ENCODE assay signal across 9 cellular contexts in genomic region chr2:113124181-113124961, GRCh38. TPM values are rescaled to one million over a fixed set of nuclear protein-coding genes. Genes with fewer than 3 reads are reported as not detected.
A peak's percentile ranks its signal among the peaks of the same experiment; 100 is the strongest.
DNase-seq lines count a peak whose midpoint lies in the region; ATAC-seq, FAIRE-seq and TF ChIP-seq lines count a peak whose summit lies in the region.
"Had no signal": no experiment of that assay in that cellular context is flagged by ENCODE, and none has a peak within 500 bp of the region (broad histone marks: within the 10 kb centered on the region; RNA-seq: fewer than 3 reads in every experiment).

No MANE protein-coding gene starts in this region.

- H3K79me2 ChIP-seq in GM12878 (ENCODE audit: control insufficient read depth, insufficient read depth, low read length): no peaks in the 10 kb centered on the region

- H4K20me1 ChIP-seq in GM12878 (ENCODE audit: control insufficient read depth, insufficient read depth): no peaks in the 10 kb centered on the region

- TF ChIP-seq POLR2A in GM12878 (IDR thresholded peaks at IDR 0.05; ENCODE audit: low read depth, low read length): no peak
- TF ChIP-seq POLR2A in transverse colon (IDR thresholded peaks at IDR 0.05): no peak

- in situ Hi-C loops in GM12878 (cut with MboI): no loop called here
- in situ Hi-C loops in transverse colon (cut with MboI; ENCODE audit: low pct_ligation_motif_present in 1 of 4, low pct_unique_long_range_greater_than_20kb in 1 of 4, low sequenced_read_pairs in 3 of 4): no loop called here

- TF ChIP-seq EP300 in GM12878 (IDR thresholded peaks at IDR 0.05; ENCODE audit: borderline replicate concordance in 1 of 2, control insufficient read depth in 1 of 2, low read depth in 2 of 2, low read length in 2 of 2): no peak
- no peak for TF ChIP-seq EP300 in transverse colon (IDR thresholded peaks at IDR 0.05; ENCODE audit: low read depth)

- ATAC-seq in activated CD4-positive, alpha-beta T cell treated with anti-CD3 and anti-CD28 coated beads for 36 hours: peak; percentile 71
- ATAC-seq in HG03521 (IDR thresholded peaks at IDR 0.05; ENCODE audit: unreplicated experiment) (peak; percentile 54), GM12878 (peak; percentile 78), psoas muscle (peak; percentile 72 to 85 (median 79))

- no peaks in the 10 kb centered on the region for H3K9me3 ChIP-seq in GM12878 (replicated peaks; ENCODE audit: control insufficient read depth, insufficient read depth, low read length)
- no peaks in the 10 kb centered on the region for H3K9me3 ChIP-seq in psoas muscle
- H3K9me3 ChIP-seq in transverse colon: no peaks in the 10 kb centered on the region
- no peaks in the 10 kb centered on the region for H3K9me3 ChIP-seq in BE2C

- intact Hi-C loops in activated CD4-positive, alpha-beta T cell treated with anti-CD3 and anti-CD28 coated beads for 36 hours (cut with DNase I, micrococcal nuclease): no loop called here
- intact Hi-C loops in GM12878 (cut with micrococcal nuclease; ENCODE audit: unreplicated experiment): no loop called here
- intact Hi-C loops in psoas muscle (cut with DNase I): no loop called here
- intact Hi-C loops in transverse colon (cut with DNase I; ENCODE audit: low total_unique reads): no loop called here

- BruUV-seq in GM12878 (replicated peaks; lab: Mats Ljungman, UMichigan): no TSS peak

- H3K4me3 ChIP-seq in GM12878 (peak overlapping the region; percentile 9; the same call in 1 of the 2 replicates), psoas muscle (no peak overlapping the region), transverse colon (no peak overlapping the region), BE2C (ENCODE audit: low read depth, low read length) (no peak overlapping the region)

- RAD21 ChIA-PET in GM12878 (lab: Charles Lee; ENCODE audit: unreplicated experiment): interaction anchor here (0.7 kb wide), 1 partner anchor 14 kb away, joined by 3 read pairs; no protein-coding TSS in a partner anchor

- TF ChIP-seq RAD21 in GM12878 (IDR thresholded peaks at IDR 0.05; ENCODE audit: insufficient read depth, low read depth, low read length): no peak

- no peak overlapping the region for H3K9ac ChIP-seq in GM12878 (ENCODE audit: control insufficient read depth, insufficient read depth, low read length)

- TF ChIP-seq CTCF in GM12878 (IDR thresholded peaks at IDR 0.05 in 2 of 3, conservative IDR thresholded peaks at IDR 0.05 in 1 of 3; ENCODE audit: control insufficient read depth in 2 of 3, extremely low read depth in 1 of 3, insufficient read depth in 1 of 3, low read depth in 3 of 3, low read length in 3 of 3): no peak
- no peak for TF ChIP-seq CTCF in psoas muscle (IDR thresholded peaks at IDR 0.05)
- TF ChIP-seq CTCF in transverse colon (IDR thresholded peaks at IDR 0.05): no peak
- TF ChIP-seq CTCF in BE2C (IDR thresholded peaks at IDR 0.05; ENCODE audit: low read depth, low read length): no peak

- peak overlapping the region; percentile 84 for H3K4me2 ChIP-seq in GM12878 (ENCODE audit: control insufficient read depth, insufficient read depth)

- H3K4me1 ChIP-seq in GM12878 (ENCODE audit: control insufficient read depth, insufficient read depth, low read length) (peaks cover 11% of the 10 kb centered on the region), psoas muscle (no peaks in the 10 kb centered on the region), transverse colon (no peaks in the 10 kb centered on the region), BE2C (no peaks in the 10 kb centered on the region)

- CTCF ChIA-PET in activated CD4-positive, alpha-beta T cell treated with anti-CD3 and anti-CD28 coated beads for 36 hours (lab: Charles Lee): interaction anchor here (0.5 to 5.2 kb wide), 4 partner anchors 13 to 41 kb away, joined by 3 to 39 read pairs (median 3); no protein-coding TSS in a partner anchor
- CTCF ChIA-PET in GM12878 (lab: Yijun Ruan, JAX): interaction anchor here (1.2 to 4.2 kb wide), 2 partner anchors 13 to 48 kb away, joined by 3 to 28 read pairs; no protein-coding TSS in a partner anchor

- H2AFZ ChIP-seq in GM12878 (ENCODE audit: control insufficient read depth, low read depth, low read length): peak overlapping the region; percentile 16; the same call in 1 of the 2 replicates

- peaks cover 20% of the 10 kb centered on the region for H3K4me1 Mint-ChIP-seq in activated CD4-positive, alpha-beta T cell treated with anti-CD3 and anti-CD28 coated beads for 36 hours

- H3K27me3 ChIP-seq in GM12878 (replicated peaks in 1 of 2; ENCODE audit: control insufficient read depth in 2 of 2, insufficient read depth in 2 of 2, low read length in 1 of 2) (no peaks in the 10 kb centered on the region), psoas muscle (ENCODE audit: insufficient read depth in 3 of 3, low read length in 2 of 3) (no peaks in the 10 kb centered on the region), transverse colon (no peaks in the 10 kb centered on the region), BE2C (no peaks in the 10 kb centered on the region)

- no peaks in the 10 kb centered on the region for H3K36me3 Mint-ChIP-seq in activated CD4-positive, alpha-beta T cell treated with anti-CD3 and anti-CD28 coated beads for 36 hours (ENCODE audit: low read depth)

- H3K36me3 ChIP-seq in GM12878 (ENCODE audit: control insufficient read depth in 2 of 2, insufficient read depth in 2 of 2, low read length in 1 of 2) (no peaks in the 10 kb centered on the region), psoas muscle (ENCODE audit: insufficient read depth in 1 of 2, low read depth in 1 of 2) (no peaks in the 10 kb centered on the region), transverse colon (no peaks in the 10 kb centered on the region), BE2C (no peaks in the 10 kb centered on the region)

- peak overlapping the region; percentile 6; the same call in 1 of the 2 replicates for H3K27ac ChIP-seq in GM12878 (ENCODE audit: control insufficient read depth, insufficient read depth)
- H3K27ac ChIP-seq in psoas muscle: no peak overlapping the region
- H3K27ac ChIP-seq in transverse colon: no peak overlapping the region

- POLR2A ChIA-PET in activated CD4-positive, alpha-beta T cell treated with anti-CD3 and anti-CD28 coated beads for 36 hours (lab: Charles Lee): no interaction called here
- POLR2A ChIA-PET in GM12878 (lab: Charles Lee): interaction anchor here (1.2 kb wide), 1 partner anchor 14 kb away, joined by 3 read pairs; no protein-coding TSS in a partner anchor

- WGBS in GM12878 (ENCODE audit: insufficient coverage, insufficient replicate concordance, low lambda C conversion rate, missing lambda C conversion rate): 14% methylated on average over 12 of the region's 12 CpGs
- WGBS in psoas muscle, 3 donors: 58 to 64% (median 63%) methylated on average over 12 of the region's 12 CpGs
- WGBS in transverse colon (ENCODE audit: low coverage in 1 of 2), 2 donors: 54% methylated on average over 12 of the region's 12 CpGs; no CpG with 5 or more reads in 1 of the 2 donors

- no peak overlapping the region for H3K27ac Mint-ChIP-seq in activated CD4-positive, alpha-beta T cell treated with anti-CD3 and anti-CD28 coated beads for 36 hours

- SMC1A ChIA-PET in GM12878 (lab: Charles Lee; ENCODE audit: uncharacterized antibody, unreplicated experiment): interaction anchor here (1.0 to 1.1 kb wide), 2 partner anchors 39 to 44 kb away, joined by 3 read pairs; no protein-coding TSS in a partner anchor

- H3K9me3 Mint-ChIP-seq in activated CD4-positive, alpha-beta T cell treated with anti-CD3 and anti-CD28 coated beads for 36 hours (ENCODE audit: low read depth): no peaks in the 10 kb centered on the region

- no peak for FAIRE-seq in GM12878 (lab: Jason Lieb, UNC)

- no peak overlapping the region for H3K4me3 Mint-ChIP-seq in activated CD4-positive, alpha-beta T cell treated with anti-CD3 and anti-CD28 coated beads for 36 hours

- peak; percentile 25 for DNase-seq in activated CD4-positive, alpha-beta T cell treated with anti-CD3 and anti-CD28 coated beads for 36 hours
- no peak for DNase-seq in activated CD4-positive, alpha-beta T cell treated with anti-CD3 and anti-CD28 coated beads for 48 hours
- DNase-seq in GM12878 (ENCODE audit: low read depth, low spot score) (peak; percentile 38), psoas muscle (no peak), transverse colon (no peak), BE2C (no peak), NCI-H1105 treated with DMSO at 0.1 percent for 48 hours (lab: John Stamatoyannopoulos, UW) (no peak)

- H3K27me3 Mint-ChIP-seq in activated CD4-positive, alpha-beta T cell treated with anti-CD3 and anti-CD28 coated beads for 36 hours: peaks cover 8% of the 10 kb centered on the region

RNA-seq across cellular contexts. Expression of gene IL1RN, which starts 3.0 kb away (rescaled TPM):
- total RNA-seq in activated CD4-positive, alpha-beta T cell treated with anti-CD3 and anti-CD28 coated beads for 36 hours: 1 to 10 TPM; 4.6 to 4.8 TPM
- total RNA-seq in GM12878 (2013; cell fraction: nucleolus; rRNA removed): not detected in 2 replicates
- total RNA-seq in GM12878 (2014; rRNA removed) (not detected in 2 replicates), GM12878 (2014; rRNA removed; fragmentation: Illumina TruSeq; extraction: Trizol) (not detected in 2 replicates), GM12878 (2021) (not detected in 2 replicates), psoas muscle (1 to 10 TPM in 1 of 4 donors, under 1 TPM in 2, not detected in 1; 0.19 to 2.0 (median 0.24) TPM), transverse colon (10 to 100 TPM in 1 of 4 donors, 1 to 10 TPM in 1, under 1 TPM in 2; 0.40 to 31.8 (median 5.5) TPM)
- not detected for polyA plus RNA-seq in GM12878 (2011; ENCODE audit: low read depth)
- polyA plus RNA-seq in GM12878 (2011; rRNA removed) (0.04 TPM in 1 of 2 replicates, not detected in the other), GM12878 (2014; fragmentation: Illumina TruSeq; extraction: Trizol) (0.04 and 0.43 TPM in 2 replicates), GM12878 (2014; fragmentation: Nextera tagmentation; extraction: Ambion mirVana) (under 1 TPM in 1 of 2 experiments, not detected in 1; 0.04 TPM), GM12878 (2014; rRNA removed) (not detected in 2 replicates), GM12878 (2016; fragmentation: Nextera tagmentation; extraction: Ambion mirVana) (not detected), psoas muscle (under 1 TPM; 0.09 to 0.53 (median 0.23) TPM)
- not detected in 2 replicates for polyA plus RNA-seq in GM12878 (2011; cell fraction: cytosol; rRNA removed)
- not detected in 2 replicates for polyA plus RNA-seq in GM12878 (2011; cell fraction: nucleus; rRNA removed)
- polyA plus RNA-seq in GM12878 (2012): not detected in 2 replicates
- polyA minus RNA-seq in GM12878 (2011; rRNA and poly(A)+ RNA removed): 0.59 TPM in 1 of 2 replicates, not detected in the other
- polyA minus RNA-seq in GM12878 (2011; cell fraction: cytosol; rRNA and poly(A)+ RNA removed): not detected in 2 replicates
- not detected in 2 replicates for polyA minus RNA-seq in GM12878 (2011; cell fraction: nucleus; rRNA and poly(A)+ RNA removed)
- polyA plus RNA-seq in BE2C (2012; ENCODE audit: insufficient read depth, insufficient read length, low read depth): not detected
- polyA plus RNA-seq: AG04450 had no signal

RNA-seq across cellular contexts. Expression of gene PSD4, which starts 49.4 kb away (rescaled TPM):
- 100 to 1,000 TPM; 232 to 274 TPM for total RNA-seq in activated CD4-positive, alpha-beta T cell treated with anti-CD3 and anti-CD28 coated beads for 36 hours
- 168 and 195 TPM in 2 replicates for total RNA-seq in GM12878 (2013; cell fraction: nucleolus; rRNA removed)
- total RNA-seq in GM12878 (2014; rRNA removed): 96.0 and 98.5 TPM in 2 replicates
- 42.6 and 42.8 TPM in 2 replicates for total RNA-seq in GM12878 (2014; rRNA removed; fragmentation: Illumina TruSeq; extraction: Trizol)
- total RNA-seq in GM12878 (2021): 114 and 117 TPM in 2 replicates
- 26.5 TPM for polyA plus RNA-seq in GM12878 (2011; ENCODE audit: low read depth)
- 13.6 and 27.4 TPM in 2 replicates for polyA plus RNA-seq in GM12878 (2011; rRNA removed)
- polyA plus RNA-seq in GM12878 (2011; cell fraction: cytosol; rRNA removed): 29.5 and 30.9 TPM in 2 replicates
- 145 and 151 TPM in 2 replicates for polyA plus RNA-seq in GM12878 (2011; cell fraction: nucleus; rRNA removed)
- polyA plus RNA-seq in GM12878 (2012): 55.8 and 60.1 TPM in 2 replicates
- polyA plus RNA-seq in GM12878 (2014; fragmentation: Illumina TruSeq; extraction: Trizol): 20.8 and 48.3 TPM in 2 replicates
- 1 to 10 TPM in 1 of 2 experiments, under 1 TPM in 1; 0.68 to 1.7 TPM for polyA plus RNA-seq in GM12878 (2014; fragmentation: Nextera tagmentation; extraction: Ambion mirVana)
- 47.9 and 59.7 TPM in 2 replicates for polyA plus RNA-seq in GM12878 (2014; rRNA removed)
- polyA plus RNA-seq in GM12878 (2016; fragmentation: Nextera tagmentation; extraction: Ambion mirVana): 10 to 100 TPM; 23.7 to 25.9 TPM
- polyA minus RNA-seq in GM12878 (2011; rRNA and poly(A)+ RNA removed): 66.3 and 101 TPM in 2 replicates
- polyA minus RNA-seq in GM12878 (2011; cell fraction: cytosol; rRNA and poly(A)+ RNA removed): 29.9 and 34.2 TPM in 2 replicates
- polyA minus RNA-seq in GM12878 (2011; cell fraction: nucleus; rRNA and poly(A)+ RNA removed): 65.5 and 85.2 TPM in 2 replicates
- total RNA-seq in psoas muscle: 1 to 10 TPM in 3 of 4 donors, under 1 TPM in 1; 0.76 to 1.7 (median 1.3) TPM
- under 1 TPM; 0.35 to 0.87 (median 0.82) TPM for polyA plus RNA-seq in psoas muscle
- total RNA-seq in transverse colon: 100 to 1,000 TPM in 1 of 4 donors, 10 to 100 TPM in 3; 48.2 to 193 (median 87.4) TPM
- polyA plus RNA-seq in BE2C (2012; ENCODE audit: insufficient read depth, insufficient read length, low read depth): 0.26 TPM

RNA-seq across cellular contexts. Expression of gene IL1F10, which starts 56.6 kb away (rescaled TPM):
- total RNA-seq in activated CD4-positive, alpha-beta T cell treated with anti-CD3 and anti-CD28 coated beads for 36 hours: not detected
- total RNA-seq in GM12878 (2013; cell fraction: nucleolus; rRNA removed): not detected in 2 replicates
- total RNA-seq in GM12878 (2014; rRNA removed) (not detected in 2 replicates), GM12878 (2014; rRNA removed; fragmentation: Illumina TruSeq; extraction: Trizol) (not detected in 2 replicates), GM12878 (2021) (not detected in 2 replicates), psoas muscle (not detected), transverse colon (not detected)
- polyA plus RNA-seq in GM12878 (2011; ENCODE audit: low read depth): not detected
- polyA plus RNA-seq in GM12878 (2011; rRNA removed) (not detected in 2 replicates), GM12878 (2014; fragmentation: Illumina TruSeq; extraction: Trizol) (not detected in 2 replicates), GM12878 (2014; fragmentation: Nextera tagmentation; extraction: Ambion mirVana) (not detected), GM12878 (2014; rRNA removed) (not detected in 2 replicates), GM12878 (2016; fragmentation: Nextera tagmentation; extraction: Ambion mirVana) (not detected), psoas muscle (not detected)
- not detected in 2 replicates for polyA plus RNA-seq in GM12878 (2011; cell fraction: cytosol; rRNA removed)
- polyA plus RNA-seq in GM12878 (2011; cell fraction: nucleus; rRNA removed): not detected in 2 replicates
- not detected in 2 replicates for polyA plus RNA-seq in GM12878 (2012)
- polyA minus RNA-seq in GM12878 (2011; rRNA and poly(A)+ RNA removed): not detected in 2 replicates
- polyA minus RNA-seq in GM12878 (2011; cell fraction: cytosol; rRNA and poly(A)+ RNA removed): not detected in 2 replicates
- polyA minus RNA-seq in GM12878 (2011; cell fraction: nucleus; rRNA and poly(A)+ RNA removed): not detected in 2 replicates
- not detected for polyA plus RNA-seq in BE2C (2012; ENCODE audit: insufficient read depth, insufficient read length, low read depth)
- polyA plus RNA-seq: AG04450 had no signal

Comparison
In these comparisons a context has a peak if more than half of its experiments do, and no peak if none do; other contexts are left out.
1. DNase-seq: peak in activated CD4-positive, alpha-beta T cell treated with anti-CD3 and anti-CD28 coated beads for 36 hours (single experiment) and GM12878 (single experiment); none in activated CD4-positive, alpha-beta T cell treated with anti-CD3 and anti-CD28 coated beads for 48 hours (single experiment), psoas muscle (0 of 2), transverse colon (single experiment), BE2C (single experiment) and NCI-H1105 treated with DMSO at 0.1 percent for 48 hours (single experiment).
2. RNA of gene PSD4, which starts 49.4 kb away (total RNA-seq): 232 to 274 TPM in activated CD4-positive, alpha-beta T cell treated with anti-CD3 and anti-CD28 coated beads for 36 hours, 42.6 to 195 TPM in GM12878 and 48.2 to 193 TPM in transverse colon; 0.76 to 1.7 TPM in psoas muscle; every median in the first group is over 10 times any median in the second.
3. Peak in every context shown above with its lines, with median percentiles within 50 percentile points of each other: ATAC-seq.